ENCODE assay signal across 17 cellular contexts in genomic region chr7:2605608-2606538, GRCh38.
"Had no signal": no experiment of that assay in that cellular context is flagged by ENCODE, and none has a peak within 500 bp of the region (broad histone marks: within the 10 kb centered on the region; RNA-seq: fewer than 3 reads in every experiment).

No MANE protein-coding gene starts in this region.

- H3K27me3 ChIP-seq: cardiac muscle cell, suprapubic skin, uterus had no signal

- H3K4me1 ChIP-seq: uterus had no signal

- H3K4me3 Mint-ChIP-seq: activated CD8-positive, alpha-beta T cell treated with anti-CD3 and anti-CD28 coated beads for 36 hours; activated T-helper 1 cell treated with anti-CD3 and anti-CD28 coated beads, Interleukin-12 subunit alpha, Interleukin-12 subunit beta, Interleukin-2, Interleukin-4 antibody, amounts not matched to agents 30 ng/mL and 10 ng/mL and 1 ng/mL, durations not matched to agents 14 hours and 24 hours and 36 hours; immature natural killer cell; memory B cell; nephron progenitor cell had no signal

- H3K27ac ChIP-seq: cardiac muscle cell, uterus had no signal

- H3K9me3 Mint-ChIP-seq: activated CD8-positive, alpha-beta T cell treated with anti-CD3 and anti-CD28 coated beads for 36 hours; activated T-helper 1 cell treated with anti-CD3 and anti-CD28 coated beads, Interleukin-12 subunit alpha, Interleukin-12 subunit beta, Interleukin-2, Interleukin-4 antibody, amounts not matched to agents 30 ng/mL and 10 ng/mL and 1 ng/mL, durations not matched to agents 14 hours and 24 hours and 36 hours; immature natural killer cell; memory B cell; nephron progenitor cell had no signal

- H3K27ac Mint-ChIP-seq: activated CD8-positive, alpha-beta T cell treated with anti-CD3 and anti-CD28 coated beads for 36 hours; activated T-helper 1 cell treated with anti-CD3 and anti-CD28 coated beads, Interleukin-12 subunit alpha, Interleukin-12 subunit beta, Interleukin-2, Interleukin-4 antibody, amounts not matched to agents 30 ng/mL and 10 ng/mL and 1 ng/mL, durations not matched to agents 14 hours and 24 hours and 36 hours; immature natural killer cell; memory B cell; nephron progenitor cell had no signal

- DNase-seq: activated CD8-positive, alpha-beta memory T cell treated with anti-CD3 and anti-CD28 coated beads, Interleukin-2, amount 50 U/mL, for 48 hours; activated CD8-positive, alpha-beta T cell treated with anti-CD3 and anti-CD28 coated beads for 36 hours; activated naive CD4-positive, alpha-beta T cell; cortex of kidney; effector memory CD4-positive, alpha-beta T cell; hypothalamus; immature natural killer cell; nephron progenitor cell; stimulated activated CD4-positive, alpha-beta T cell treated with anti-CD3 and anti-CD28 coated beads, Interleukin-2, amount 100 ng/mL, for 48 hours; stimulated activated naive CD8-positive, alpha-beta T cell treated with anti-CD3 and anti-CD28 coated beads, Interleukin-15, Interleukin-2, amounts not matched to agents 100 U/mL and 50 U/mL, for 24 hours; SW 1271; uterus had no signal

- H3K27me3 Mint-ChIP-seq: activated CD8-positive, alpha-beta T cell treated with anti-CD3 and anti-CD28 coated beads for 36 hours; memory B cell had no signal

- H3K4me3 ChIP-seq: cardiac muscle cell, suprapubic skin, uterus had no signal

- ATAC-seq: activated CD8-positive, alpha-beta T cell treated with anti-CD3 and anti-CD28 coated beads for 36 hours; left lobe of liver; stimulated activated naive CD8-positive, alpha-beta T cell treated with anti-CD3 and anti-CD28 coated beads, Interleukin-15, Interleukin-2, amounts not matched to agents 100 U/mL and 50 U/mL, for 24 hours had no signal

- H3K36me3 ChIP-seq: uterus had no signal

- H3K9me3 ChIP-seq: suprapubic skin, uterus had no signal
